8 cellular contexts compared by ENCODE assay signal in genomic region chr15:68783226-68784054, GRCh38. TPM values are rescaled to one million over a fixed set of nuclear protein-coding genes. Genes with fewer than 3 reads are reported as not detected.
DNase-seq lines count a peak whose midpoint lies in the region; ATAC-seq and TF ChIP-seq lines count a peak whose summit lies in the region.

No MANE protein-coding gene starts in this region.

- H3K9me3 Mint-ChIP-seq in CD14-positive monocyte: peaks cover 0 to 2% (median 0%) of the 10 kb centered on the region in 7 donors

- H2AFZ ChIP-seq in KMS-11 (ENCODE audit: low read depth): no peak overlapping the region

- no peak for DNase-seq in CD14-positive monocyte (ENCODE audit: low spot score)
- peak; percentile 81 for DNase-seq in activated CD8-positive, alpha-beta memory T cell treated with anti-CD3 and anti-CD28 coated beads for 24 hours
- DNase-seq in epidermal melanocyte (ENCODE audit: insufficient read length, low spot score): peak; percentile 18
- DNase-seq in NOMO-1 (lab: John Stamatoyannopoulos, UW; ENCODE audit: unreplicated experiment in 2 of 2): no peak

- TF ChIP-seq CTCF in CD14-positive monocyte (IDR thresholded peaks at IDR 0.05): peak; percentile 78
- TF ChIP-seq CTCF in KMS-11 (conservative IDR thresholded peaks at IDR 0.05; ENCODE audit: low read depth, low read length): peak; percentile 77
- peak; percentile 77 for TF ChIP-seq CTCF in neutrophil (IDR thresholded peaks at IDR 0.05)

- no peak overlapping the region for H3K4me3 ChIP-seq in KMS-11 (IDR thresholded peaks at IDR 0.05; ENCODE audit: insufficient read depth, low read depth, low read length)
- peak overlapping the region; percentile 77 to 85 for H3K4me3 ChIP-seq in neutrophil (ENCODE audit: low read depth in 1 of 2, low read length in 1 of 2)

- H3K36me3 Mint-ChIP-seq in CD14-positive monocyte: peaks cover 69 to 84% of the 10 kb centered on the region in 2 donors

- peaks cover 0 to 3% (median 0%) of the 10 kb centered on the region in 3 donors for H3K27me3 Mint-ChIP-seq in CD14-positive monocyte (ENCODE audit: low read depth in 3 of 3)

- intact Hi-C loops in CD14-positive monocyte (cut with micrococcal nuclease): loop anchor here (5.0 to 10.0 kb wide), 2 partner anchors 34 to 91 kb away; no protein-coding TSS in a partner anchor

- peak overlapping the region; percentile 85 to 98 (median 93) for H3K27ac Mint-ChIP-seq in CD14-positive monocyte

- peaks cover 22% of the 10 kb centered on the region for H3K79me2 ChIP-seq in KMS-11 (ENCODE audit: insufficient read depth, low read depth)

- H3K9me3 ChIP-seq in neutrophil: no peaks in the 10 kb centered on the region

- H3K27ac ChIP-seq in KMS-11 (no peak overlapping the region), neutrophil (peak overlapping the region; percentile 98)

- peak overlapping the region in 1 of 2 donors; percentile 78 for H3K4me3 Mint-ChIP-seq in CD14-positive monocyte

- peaks cover 57% of the 10 kb centered on the region for H3K4me1 Mint-ChIP-seq in CD14-positive monocyte

- H3K27me3 ChIP-seq in KMS-11 (ENCODE audit: insufficient read depth, low read depth) (no peaks in the 10 kb centered on the region), neutrophil (no peaks in the 10 kb centered on the region)

- no peak overlapping the region for H3K4me2 ChIP-seq in KMS-11

- ATAC-seq in HG03097 (IDR thresholded peaks at IDR 0.05; ENCODE audit: low FRiP score, unreplicated experiment) (no peak), GM19035 (IDR thresholded peaks at IDR 0.05; ENCODE audit: unreplicated experiment) (no peak)

- H3K36me3 ChIP-seq in KMS-11 (ENCODE audit: insufficient read depth) (peaks cover 14% of the 10 kb centered on the region; the same call in 1 of the 2 replicates), neutrophil (peaks cover 58% of the 10 kb centered on the region)

- H4K20me1 ChIP-seq in KMS-11 (ENCODE audit: insufficient read depth): no peaks in the 10 kb centered on the region; the same call in 1 of the 2 replicates

- H3K4me1 ChIP-seq in KMS-11 (ENCODE audit: low read depth, poor library complexity, severe bottlenecking): peaks cover 38% of the 10 kb centered on the region
- peaks cover 72 to 80% of the 10 kb centered on the region in 2 experiments for H3K4me1 ChIP-seq in neutrophil (ENCODE audit: control insufficient read depth in 1 of 2, insufficient read depth in 1 of 2, low read depth in 1 of 2, low read length in 1 of 2)

- H3K9ac ChIP-seq in KMS-11: no peak overlapping the region

RNA-seq across cellular contexts. Expression of gene ANP32A, which starts 37.3 kb away (rescaled TPM):
- polyA plus RNA-seq in CD14-positive monocyte: 10 to 100 TPM; 86.8 to 98.8 TPM

Comparison
In these comparisons a context has a peak if more than half of its experiments do, and no peak if none do; other contexts are left out.
1. DNase-seq: peak in activated CD8-positive, alpha-beta memory T cell treated with anti-CD3 and anti-CD28 coated beads for 24 hours (single experiment) and epidermal melanocyte (single experiment); none in CD14-positive monocyte (single experiment) and NOMO-1 (0 of 2).
2. Peak in every context shown above with its lines, with median percentiles within 50 percentile points of each other: CTCF ChIP-seq.